In genomic region chr3:120559228-120560061, GRCh38 we compare ENCODE assay signal across 8 cellular contexts. TPM values are rescaled to one million over a fixed set of nuclear protein-coding genes. Genes with fewer than 3 reads are reported as not detected.
DNase-seq lines count a peak whose midpoint lies in the region; ATAC-seq and TF ChIP-seq lines count a peak whose summit lies in the region.

No MANE protein-coding gene starts in this region.

- no peak for TF ChIP-seq EP300 in ovary (IDR thresholded peaks at IDR 0.05)

- peak; percentile 29 for ATAC-seq in Right ventricle myocardium inferior
- peak; percentile 41 for ATAC-seq in HG02840 (IDR thresholded peaks at IDR 0.05; ENCODE audit: low FRiP score, unreplicated experiment)

- whole genome bisulfite sequencing in ovary, 3 donors = 5% methylated on average over 15 of the region's 15 CpGs

- no peaks in the 10 kb centered on the region for H3K9me3 Mint-ChIP-seq in activated T-helper 1 cell treated with anti-CD3 and anti-CD28 coated beads, Interleukin-12 subunit alpha, Interleukin-12 subunit beta, Interleukin-2, Interleukin-4 antibody, amounts not matched to agents 30 ng/mL and 10 ng/mL and 1 ng/mL, durations not matched to agents 14 hours and 24 hours and 36 hours

- H3K27me3 Mint-ChIP-seq in activated T-helper 1 cell treated with anti-CD3 and anti-CD28 coated beads, Interleukin-12 subunit alpha, Interleukin-12 subunit beta, Interleukin-2, Interleukin-4 antibody, amounts not matched to agents 30 ng/mL and 10 ng/mL and 1 ng/mL, durations not matched to agents 14 hours and 24 hours and 36 hours (ENCODE audit: insufficient read depth) = peaks cover 2% of the 10 kb centered on the region

- H3K4me1 Mint-ChIP-seq in activated T-helper 1 cell treated with anti-CD3 and anti-CD28 coated beads, Interleukin-12 subunit alpha, Interleukin-12 subunit beta, Interleukin-2, Interleukin-4 antibody, amounts not matched to agents 30 ng/mL and 10 ng/mL and 1 ng/mL, durations not matched to agents 14 hours and 24 hours and 36 hours (ENCODE audit: low read depth) = peaks cover 23% of the 10 kb centered on the region

- no peaks in the 10 kb centered on the region for H3K9me3 ChIP-seq in ovary

- peak overlapping the region; percentile 67 to 83 for H3K27ac ChIP-seq in ovary

- no peaks in the 10 kb centered on the region for H3K27me3 ChIP-seq in ovary

- intact Hi-C loops in Right ventricle myocardium inferior (cut with DNase I) = loop anchor here (1.0 to 5.0 kb wide), 4 partner anchors 37 to 315 kb away; partner anchors contain the start of genes LRRC58 and NDUFB4
- intact Hi-C loops in cardiac septum (cut with DNase I) = loop anchor here (1.0 to 5.0 kb wide), 4 partner anchors 87 to 317 kb away; partner anchors contain the start of gene LRRC58
- intact Hi-C loops in activated T-helper 1 cell treated with anti-CD3 and anti-CD28 coated beads, Interleukin-12 subunit alpha, Interleukin-12 subunit beta, Interleukin-2, Interleukin-4 antibody, amounts not matched to agents 30 ng/mL and 10 ng/mL and 1 ng/mL, durations not matched to agents 14 hours and 24 hours and 36 hours (cut with micrococcal nuclease) = loop anchor here (1.0 to 5.0 kb wide), 9 partner anchors 37 to 737 kb away; partner anchors contain the start of genes GSK3B, GTF2E1, LRRC58 and NDUFB4
- intact Hi-C loops in ovary (cut with DNase I) = loop anchor here (5.0 to 10.0 kb wide), 9 partner anchors 135 to 662 kb away; partner anchors contain the start of genes GTF2E1 (in 1 of the 4), LRRC58 (in 1 of the 4) and RABL3 (in 1 of the 4)

- peak overlapping the region; percentile 50 for H3K27ac Mint-ChIP-seq in activated T-helper 1 cell treated with anti-CD3 and anti-CD28 coated beads, Interleukin-12 subunit alpha, Interleukin-12 subunit beta, Interleukin-2, Interleukin-4 antibody, amounts not matched to agents 30 ng/mL and 10 ng/mL and 1 ng/mL, durations not matched to agents 14 hours and 24 hours and 36 hours

- H3K4me3 ChIP-seq in ovary = peak overlapping the region; percentile 46

- H3K36me3 ChIP-seq in ovary = no peaks in the 10 kb centered on the region

- H3K4me1 ChIP-seq in ovary (ENCODE audit: insufficient read depth) = peaks cover 18% of the 10 kb centered on the region

- no peaks in the 10 kb centered on the region for H3K36me3 Mint-ChIP-seq in activated T-helper 1 cell treated with anti-CD3 and anti-CD28 coated beads, Interleukin-12 subunit alpha, Interleukin-12 subunit beta, Interleukin-2, Interleukin-4 antibody, amounts not matched to agents 30 ng/mL and 10 ng/mL and 1 ng/mL, durations not matched to agents 14 hours and 24 hours and 36 hours (ENCODE audit: low read depth)

- TF ChIP-seq POLR2A in ovary (IDR thresholded peaks at IDR 0.05) = no peak

- H3K4me3 Mint-ChIP-seq in activated T-helper 1 cell treated with anti-CD3 and anti-CD28 coated beads, Interleukin-12 subunit alpha, Interleukin-12 subunit beta, Interleukin-2, Interleukin-4 antibody, amounts not matched to agents 30 ng/mL and 10 ng/mL and 1 ng/mL, durations not matched to agents 14 hours and 24 hours and 36 hours = peak overlapping the region; percentile 63

- DNase-seq in Right ventricle myocardium inferior (ENCODE audit: missing footprints) (peak; percentile 74), cardiac septum (ENCODE audit: low spot score) (no peak), NCI-H146 treated with DMSO at 0.1 percent for 48 hours (lab: John Stamatoyannopoulos, UW; ENCODE audit: unreplicated experiment) (peak; percentile 52), glomerular visceral epithelial cell (ENCODE audit: extremely low spot score) (peak; percentile 68), ovary (peak; percentile 69 to 88 (median 76)), epidermal melanocyte (ENCODE audit: insufficient read length, low spot score) (no peak)
- no peak for DNase-seq in activated T-helper 1 cell treated with anti-CD3 and anti-CD28 coated beads, Interleukin-12 subunit alpha, Interleukin-12 subunit beta, Interleukin-2, Interleukin-4 antibody, amounts not matched to agents 30 ng/mL and 10 ng/mL and 1 ng/mL, durations not matched to agents 14 hours and 24 hours and 36 hours (ENCODE audit: low spot score)

- TF ChIP-seq CTCF in ovary (IDR thresholded peaks at IDR 0.05) = no peak

RNA-seq across cellular contexts. Expression of gene NDUFB4, which starts 36.7 kb away (rescaled TPM):
- total RNA-seq in Right ventricle myocardium inferior (629 TPM), cardiac septum (360 TPM), ovary (100 to 1,000 TPM in 3 of 7 donors, 10 to 100 TPM in 4; 58.2 to 145 (median 89.4) TPM)
- 107 and 108 TPM in 2 replicates for total RNA-seq in activated T-helper 1 cell treated with anti-CD3 and anti-CD28 coated beads, Interleukin-12 subunit alpha, Interleukin-12 subunit beta, Interleukin-2, Interleukin-4 antibody, amounts not matched to agents 30 ng/mL and 10 ng/mL and 1 ng/mL, durations not matched to agents 14 hours and 24 hours and 36 hours
- polyA plus RNA-seq in ovary = 100 to 1,000 TPM; 147 to 183 TPM

Comparison
In these comparisons a context has a peak if more than half of its experiments do, and no peak if none do; other contexts are left out.
1. DNase-seq: peak in Right ventricle myocardium inferior (single experiment), NCI-H146 treated with DMSO at 0.1 percent for 48 hours (single experiment), glomerular visceral epithelial cell (single experiment) and ovary (5 of 5); none in cardiac septum (single experiment), activated T-helper 1 cell treated with anti-CD3 and anti-CD28 coated beads, Interleukin-12 subunit alpha, Interleukin-12 subunit beta, Interleukin-2, Interleukin-4 antibody, amounts not matched to agents 30 ng/mL and 10 ng/mL and 1 ng/mL, durations not matched to agents 14 hours and 24 hours and 36 hours (single experiment) and epidermal melanocyte (single experiment).